In the genomic region with DNA sequence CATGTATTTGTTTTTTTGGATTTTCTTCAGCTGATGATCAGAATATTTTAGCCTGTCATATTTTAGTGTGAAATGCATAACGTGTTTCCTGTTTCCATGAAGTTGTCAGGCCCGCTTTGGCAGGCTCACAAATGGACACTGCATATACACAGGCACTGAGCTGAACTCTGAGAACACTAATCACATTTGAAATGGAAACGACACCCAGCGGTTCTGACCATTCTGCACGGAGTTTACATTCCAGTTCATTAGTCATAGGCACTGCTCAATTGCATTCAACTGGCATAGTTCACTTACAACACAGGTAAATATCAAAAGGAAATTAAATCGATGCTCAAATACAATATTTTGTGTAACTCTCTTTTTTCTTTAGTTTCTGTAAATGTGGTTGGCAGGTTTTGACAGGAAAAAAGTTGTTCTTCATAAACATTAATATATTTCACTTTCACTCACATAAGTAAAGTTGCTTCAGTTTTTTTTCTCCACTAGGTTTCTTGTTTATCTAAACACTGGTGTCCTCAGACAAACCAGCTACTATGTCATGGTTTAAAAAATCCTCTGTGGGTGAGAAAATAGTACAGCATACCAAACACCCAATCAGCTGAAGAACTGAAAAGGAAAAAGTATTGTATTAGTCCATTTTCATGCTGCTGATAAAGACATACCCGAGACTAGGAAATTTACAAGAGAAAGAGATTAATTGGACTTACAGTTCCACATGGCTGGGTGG, we compare ENCODE assay signal across 25 cellular contexts.
DNase-seq lines count a peak whose midpoint lies in the region; ATAC-seq and TF ChIP-seq lines count a peak whose summit lies in the region.
"Had no signal": no experiment of that assay in that cellular context is flagged by ENCODE, and none has a peak within 500 bp of the region (broad histone marks: within the 10 kb centered on the region; RNA-seq: fewer than 3 reads in every experiment).

No MANE protein-coding gene starts in this region.

- no peak overlapping the region for H2AFZ ChIP-seq in fibroblast of lung (ENCODE audit: low read length)
- H2AFZ ChIP-seq in SK-N-SH (ENCODE audit: low read depth): no peak overlapping the region
- H2AFZ ChIP-seq: neural progenitor cell had no signal

- CTCF ChIA-PET in RWPE1 (lab: Yijun Ruan, JAX) (interaction anchor here (0.6 kb wide), 1 partner anchor 169 kb away, joined by 3 read pairs; no protein-coding TSS in a partner anchor), SK-N-SH (lab: Yijun Ruan, JAX) (no interaction called here)
- CTCF ChIA-PET in CD4-positive, alpha-beta T cell (lab: Charles Lee): no interaction called here

- H3K36me3 ChIP-seq in fibroblast of lung (ENCODE audit: control insufficient read depth, insufficient read depth, low read length): no peaks in the 10 kb centered on the region
- H3K36me3 ChIP-seq in SK-N-SH (replicated peaks in 1 of 2; ENCODE audit: control insufficient read depth in 1 of 2, insufficient read depth in 2 of 2, low read length in 1 of 2): no peaks in the 10 kb centered on the region
- H3K36me3 ChIP-seq: esophagus muscularis mucosa, HAP-1, neural progenitor cell, stomach, transverse colon, WERI-Rb-1 had no signal

- no peaks in the 10 kb centered on the region for H3K79me2 ChIP-seq in fibroblast of lung (ENCODE audit: control insufficient read depth, insufficient read depth, low read length)
- no peaks in the 10 kb centered on the region for H3K79me2 ChIP-seq in SK-N-SH (ENCODE audit: insufficient read depth)

- H3K9me3 Mint-ChIP-seq in CD4-positive, alpha-beta T cell: peaks cover 2% of the 10 kb centered on the region

- no peak overlapping the region for H3K27ac Mint-ChIP-seq in CD4-positive, alpha-beta T cell
- H3K27ac Mint-ChIP-seq: CD8-positive, alpha-beta memory T cell; neural progenitor cell had no signal

- H3K4me3 Mint-ChIP-seq in CD4-positive, alpha-beta T cell: no peak overlapping the region
- H3K4me3 Mint-ChIP-seq: CD8-positive, alpha-beta memory T cell; neural progenitor cell had no signal

- H3K9me3 ChIP-seq in fibroblast of lung (ENCODE audit: control insufficient read depth, insufficient read depth, low read depth, low read length): no peaks in the 10 kb centered on the region
- H3K9me3 ChIP-seq in CD4-positive, alpha-beta T cell (ENCODE audit: control insufficient read depth, low read length): no peaks in the 10 kb centered on the region
- no peaks in the 10 kb centered on the region for H3K9me3 ChIP-seq in SK-N-SH
- H3K9me3 ChIP-seq: esophagus muscularis mucosa, HAP-1, mucosa of descending colon, stomach, transverse colon had no signal

- DNase-seq in HCEC 1CT (peak; percentile 23), RWPE1 (ENCODE audit: low spot score) (peak; percentile 34), fibroblast of lung (ENCODE audit: low read depth in 2 of 2) (peak; percentile 1 to 66), omental fat pad (ENCODE audit: low spot score) (no peak), SK-N-SH (no peak), NCI-H526 treated with DMSO at 0.1 percent for 48 hours (lab: John Stamatoyannopoulos, UW) (no peak)
- DNase-seq in CD4-positive, alpha-beta T cell: no peak
- DNase-seq: activated CD8-positive, alpha-beta memory T cell treated with anti-CD3 and anti-CD28 coated beads, Interleukin-2, amount 50 U/mL, for 48 hours; activated gamma-delta T cell; CD8-positive, alpha-beta memory T cell; central memory CD4-positive, alpha-beta T cell; DND-41; mucosa of descending colon; NCI-H2227 treated with DMSO at 0.1 percent for 48 hours; NCI-H82; OCI-M1; stimulated activated CD4-positive, alpha-beta T cell treated with anti-CD3 and anti-CD28 coated beads, Interleukin-4, amount 100 ng/mL, for 4 hours; stomach; T-helper 2 cell; transverse colon; WERI-Rb-1 had no signal

- no peaks in the 10 kb centered on the region for H3K4me1 ChIP-seq in fibroblast of lung (ENCODE audit: control insufficient read depth, extremely low read depth, insufficient read depth, low read length)
- H3K4me1 ChIP-seq in SK-N-SH (ENCODE audit: control insufficient read depth in 1 of 2, insufficient read depth in 2 of 2, low read depth in 1 of 2, low read length in 1 of 2): no peaks in the 10 kb centered on the region
- H3K4me1 ChIP-seq: HAP-1, transverse colon had no signal

- TF ChIP-seq CTCF in RWPE1 (conservative IDR thresholded peaks at IDR 0.05; ENCODE audit: low read depth) (no peak), fibroblast of lung (conservative IDR thresholded peaks at IDR 0.05 in 1 of 2, IDR thresholded peaks at IDR 0.05 in 1 of 2; ENCODE audit: low read depth in 1 of 2, low read length in 2 of 2) (no peak), omental fat pad (IDR thresholded peaks at IDR 0.05) (no peak), SK-N-SH (IDR thresholded peaks at IDR 0.05) (no peak)
- no peak for TF ChIP-seq CTCF in CD4-positive, alpha-beta T cell (IDR thresholded peaks at IDR 0.05)

- H3K4me1 Mint-ChIP-seq in CD4-positive, alpha-beta T cell (ENCODE audit: low read depth): no peaks in the 10 kb centered on the region
- H3K4me1 Mint-ChIP-seq: CD8-positive, alpha-beta memory T cell had no signal

- H3K36me3 Mint-ChIP-seq in CD4-positive, alpha-beta T cell (ENCODE audit: low read depth): no peaks in the 10 kb centered on the region

- POLR2A ChIA-PET in RWPE1 (lab: Yijun Ruan, JAX; ENCODE audit: low non-redundant PET): no interaction called here
- POLR2A ChIA-PET in CD4-positive, alpha-beta T cell (lab: Charles Lee): no interaction called here
- POLR2A ChIA-PET in SK-N-SH (lab: Yijun Ruan, JAX): no interaction called here

- H3K4me3 ChIP-seq in fibroblast of lung (replicated peaks in 1 of 4; ENCODE audit: control extremely low read depth in 1 of 4, insufficient read depth in 1 of 4, low read depth in 3 of 4, low read length in 4 of 4): no peak overlapping the region
- H3K4me3 ChIP-seq in SK-N-SH (ENCODE audit: low read depth in 2 of 2, low read length in 1 of 2): no peak overlapping the region
- H3K4me3 ChIP-seq: esophagus muscularis mucosa, HAP-1, mucosa of descending colon, neural progenitor cell, stomach, transverse colon had no signal

- no peak for TF ChIP-seq RAD21 in SK-N-SH (IDR thresholded peaks at IDR 0.05; ENCODE audit: low read length)

- H3K9me2 ChIP-seq in SK-N-SH: no peaks in the 10 kb centered on the region

- H4K20me1 ChIP-seq in fibroblast of lung (ENCODE audit: control insufficient read depth, extremely low read depth, insufficient read depth, low read length) (no peaks in the 10 kb centered on the region), SK-N-SH (ENCODE audit: insufficient read depth) (no peaks in the 10 kb centered on the region)

- ATAC-seq in omental fat pad (ENCODE audit: low FRiP score): peak; percentile 75
- no peak for ATAC-seq in CD4-positive, alpha-beta T cell (ENCODE audit: poor library complexity)
- ATAC-seq in GM19023 (IDR thresholded peaks at IDR 0.05; ENCODE audit: unreplicated experiment): no peak
- ATAC-seq: mucosa of descending colon had no signal

- H3F3A ChIP-seq in SK-N-SH (replicated peaks; ENCODE audit: insufficient read depth): no peaks in the 10 kb centered on the region

- peaks cover 8% of the 10 kb centered on the region for H3K27me3 Mint-ChIP-seq in CD4-positive, alpha-beta T cell
- H3K27me3 Mint-ChIP-seq: CD8-positive, alpha-beta memory T cell had no signal

- no peaks in the 10 kb centered on the region for H3K27me3 ChIP-seq in fibroblast of lung (ENCODE audit: control insufficient read depth, insufficient read depth, low read length)
- H3K27me3 ChIP-seq in CD4-positive, alpha-beta T cell (ENCODE audit: control insufficient read depth, insufficient read depth, low read length): no peaks in the 10 kb centered on the region
- H3K27me3 ChIP-seq in SK-N-SH (ENCODE audit: insufficient read depth): no peaks in the 10 kb centered on the region
- H3K27me3 ChIP-seq: esophagus muscularis mucosa, neural progenitor cell, stomach, transverse colon had no signal

- 19% methylated on average over 7 of the region's 7 CpGs for WGBS in SK-N-SH (ENCODE audit: low lambda C conversion rate)

- intact Hi-C loops in CD4-positive, alpha-beta T cell (cut with DNase I, micrococcal nuclease): no loop called here

- H3K9ac ChIP-seq in fibroblast of lung (ENCODE audit: insufficient read depth, low read length): no peak overlapping the region
- H3K9ac ChIP-seq in SK-N-SH: no peak overlapping the region
- H3K9ac ChIP-seq: neural progenitor cell had no signal

- no peak overlapping the region for H3K27ac ChIP-seq in RWPE1
- no peak overlapping the region for H3K27ac ChIP-seq in fibroblast of lung (ENCODE audit: insufficient read depth, low read length)
- no peak overlapping the region for H3K27ac ChIP-seq in CD4-positive, alpha-beta T cell (ENCODE audit: low read depth, low read length)
- no peak overlapping the region for H3K27ac ChIP-seq in SK-N-SH (ENCODE audit: low read depth in 2 of 2, low read length in 1 of 2)
- H3K27ac ChIP-seq: esophagus muscularis mucosa, neural progenitor cell, stomach, transverse colon, WERI-Rb-1 had no signal

- H3K4me2 ChIP-seq in fibroblast of lung (ENCODE audit: extremely low read depth, insufficient read depth, low read length) (no peak overlapping the region), SK-N-SH (no peak overlapping the region)
- H3K4me2 ChIP-seq: neural progenitor cell had no signal

- TF ChIP-seq EP300 in SK-N-SH (IDR thresholded peaks at IDR 0.05; ENCODE audit: borderline replicate concordance in 1 of 2, low read depth in 1 of 2, low read length in 1 of 2): no peak

TF ChIP-seq in SK-N-SH, 30 proteins besides CTCF, POLR2A, EP300 and RAD21:
- TF ChIP-seq NFIC (IDR thresholded peaks at IDR 0.05; ENCODE audit: borderline replicate concordance) (no peak), TEAD4 (IDR thresholded peaks at IDR 0.05; ENCODE audit: borderline replicate concordance, insufficient read depth) (no peak), MEF2A (IDR thresholded peaks at IDR 0.05; ENCODE audit: borderline replicate concordance, low read depth) (no peak), GABPA (IDR thresholded peaks at IDR 0.05; ENCODE audit: low read depth) (no peak), SMC3 (IDR thresholded peaks at IDR 0.05; ENCODE audit: low read depth, low read length) (no peak), NRF1 (IDR thresholded peaks at IDR 0.05; ENCODE audit: low read depth, low read length) (no peak), RXRA (IDR thresholded peaks at IDR 0.05; ENCODE audit: borderline replicate concordance, low read depth) (no peak), TCF12 (IDR thresholded peaks at IDR 0.05) (no peak), MXI1 (IDR thresholded peaks at IDR 0.05; ENCODE audit: low read depth, low read length) (no peak), RCOR1 (IDR thresholded peaks at IDR 0.05; ENCODE audit: low read length) (no peak)

Comparison
In these comparisons a context has a peak if more than half of its experiments do, and no peak if none do; other contexts are left out.
1. DNase-seq: peak in HCEC 1CT (single experiment), RWPE1 (single experiment) and fibroblast of lung (2 of 2); none in omental fat pad (single experiment), CD4-positive, alpha-beta T cell (0 of 10), SK-N-SH (single experiment) and NCI-H526 treated with DMSO at 0.1 percent for 48 hours (single experiment).